ENCODE assay signal across 8 cellular contexts in genomic region chr3:53709856-53710674, GRCh38.
DNase-seq lines count a peak whose midpoint lies in the region; ATAC-seq and TF ChIP-seq lines count a peak whose summit lies in the region.

No MANE protein-coding gene starts in this region.

- H3K4me1 ChIP-seq in parathyroid adenoma (peaks cover 6% of the 10 kb centered on the region), upper lobe of right lung (peaks cover 17% of the 10 kb centered on the region)

- H3K9me3 Mint-ChIP-seq in activated naive CD4-positive, alpha-beta T cell treated with anti-CD3 and anti-CD28 coated beads, Interleukin-2, amount 10 ng/mL, durations not matched to agents 7 days and 5 days: no peaks in the 10 kb centered on the region
- peaks cover 5% of the 10 kb centered on the region for H3K9me3 Mint-ChIP-seq in glutamatergic neuron (ENCODE audit: unreplicated experiment)

- no peak overlapping the region for H3K27ac Mint-ChIP-seq in activated naive CD4-positive, alpha-beta T cell treated with anti-CD3 and anti-CD28 coated beads, Interleukin-2, amount 10 ng/mL, durations not matched to agents 7 days and 5 days
- H3K27ac Mint-ChIP-seq in glutamatergic neuron (ENCODE audit: unreplicated experiment): no peak overlapping the region

- ATAC-seq in GM19324 (IDR thresholded peaks at IDR 0.05; ENCODE audit: low FRiP score, unreplicated experiment) (peak; percentile 48), upper lobe of right lung (peak; percentile 88)

- TF ChIP-seq CTCF in glutamatergic neuron (IDR thresholded peaks at IDR 0.05; ENCODE audit: partially characterized antibody, unreplicated experiment): peak; percentile 78
- peak; percentile 86 for TF ChIP-seq CTCF in parathyroid adenoma (IDR thresholded peaks at IDR 0.05)
- peak; percentile 85 for TF ChIP-seq CTCF in upper lobe of right lung (IDR thresholded peaks at IDR 0.05)

- no peak overlapping the region for H3K9ac ChIP-seq in parathyroid adenoma

- H3K27me3 ChIP-seq in parathyroid adenoma (ENCODE audit: control insufficient read depth, insufficient read depth, low read length): no peaks in the 10 kb centered on the region
- H3K27me3 ChIP-seq in upper lobe of right lung: no peaks in the 10 kb centered on the region

- no peak overlapping the region for H3K27ac ChIP-seq in parathyroid adenoma
- peak overlapping the region; percentile 40 for H3K27ac ChIP-seq in upper lobe of right lung

- H3K4me1 Mint-ChIP-seq in activated naive CD4-positive, alpha-beta T cell treated with anti-CD3 and anti-CD28 coated beads, Interleukin-2, amount 10 ng/mL, durations not matched to agents 7 days and 5 days: peaks cover 14% of the 10 kb centered on the region
- H3K4me1 Mint-ChIP-seq in glutamatergic neuron (ENCODE audit: low read depth, unreplicated experiment): peaks cover 7% of the 10 kb centered on the region

- intact Hi-C loops in upper lobe of right lung (cut with DNase I): no loop called here

- H3K4me3 Mint-ChIP-seq in activated naive CD4-positive, alpha-beta T cell treated with anti-CD3 and anti-CD28 coated beads, Interleukin-2, amount 10 ng/mL, durations not matched to agents 7 days and 5 days: no peak overlapping the region
- H3K4me3 Mint-ChIP-seq in glutamatergic neuron (ENCODE audit: unreplicated experiment): no peak overlapping the region

- no peaks in the 10 kb centered on the region for H3K36me3 Mint-ChIP-seq in activated naive CD4-positive, alpha-beta T cell treated with anti-CD3 and anti-CD28 coated beads, Interleukin-2, amount 10 ng/mL, durations not matched to agents 7 days and 5 days
- H3K36me3 Mint-ChIP-seq in glutamatergic neuron (ENCODE audit: unreplicated experiment): no peaks in the 10 kb centered on the region

- peaks cover 17% of the 10 kb centered on the region for H3K27me3 Mint-ChIP-seq in activated naive CD4-positive, alpha-beta T cell treated with anti-CD3 and anti-CD28 coated beads, Interleukin-2, amount 10 ng/mL, durations not matched to agents 7 days and 5 days
- H3K27me3 Mint-ChIP-seq in glutamatergic neuron (ENCODE audit: unreplicated experiment): peaks cover under 1% of the 10 kb centered on the region

- H3K4me2 ChIP-seq in parathyroid adenoma (ENCODE audit: low read length): no peak overlapping the region

- no peak overlapping the region for H3K4me3 ChIP-seq in parathyroid adenoma (ENCODE audit: low read depth, low read length)
- H3K4me3 ChIP-seq in upper lobe of right lung: no peak overlapping the region

- no peaks in the 10 kb centered on the region for H3K36me3 ChIP-seq in parathyroid adenoma (ENCODE audit: control insufficient read depth, insufficient read depth, low read length)
- no peaks in the 10 kb centered on the region for H3K36me3 ChIP-seq in upper lobe of right lung

- no peaks in the 10 kb centered on the region for H3K79me2 ChIP-seq in parathyroid adenoma

- H2AFZ ChIP-seq in parathyroid adenoma: peak overlapping the region; percentile 13

- CTCF ChIA-PET in activated naive CD4-positive, alpha-beta T cell treated with anti-CD3 and anti-CD28 coated beads, Interleukin-2, amount 10 ng/mL, durations not matched to agents 7 days and 5 days (lab: Charles Lee): interaction anchor here (0.6 to 2.7 kb wide), 18 partner anchors 9 to 411 kb away, joined by 3 to 14 read pairs (median 4); no protein-coding TSS in a partner anchor

- H3K9me3 ChIP-seq in parathyroid adenoma (ENCODE audit: control insufficient read depth, low read length): no peaks in the 10 kb centered on the region
- H3K9me3 ChIP-seq in upper lobe of right lung: no peaks in the 10 kb centered on the region

- DNase-seq in Ammon's horn (ENCODE audit: low spot score) (peak; percentile 82), Kasumi-1 (lab: John Stamatoyannopoulos, UW) (peak; percentile 65 to 82), SK-MEL-5 (ENCODE audit: low read depth, low spot score) (peak; percentile 77), glutamatergic neuron (peak; percentile 83), upper lobe of right lung (peak; percentile 90)
- peak; percentile 74 for DNase-seq in activated naive CD4-positive, alpha-beta T cell treated with anti-CD3 and anti-CD28 coated beads, Interleukin-2, amount 10 ng/mL, durations not matched to agents 7 days and 5 days

- in situ Hi-C loops in SK-MEL-5 (cut with HindIII; ENCODE audit: low pct_unique_long_range_greater_than_20kb, low sequenced_read_pairs): no loop called here
